Comparison of ENCODE assay signal across 1 cellular context in genomic region chr18:22467760-22468553, GRCh38.
TF ChIP-seq lines count a peak whose summit lies in the region.

No MANE protein-coding gene starts in this region.

TF ChIP-seq in K562, 482 proteins besides CTCF, POLR2A, EP300 and RAD21 (continued from another document and continues in another):
- TF ChIP-seq VEZF1 (CRISPR knock-in tag; IDR thresholded peaks at IDR 0.05) (peak; percentile 36; the same call in 1 of the 2 replicates), ZNF696 (CRISPR knock-in tag; conservative IDR thresholded peaks at IDR 0.05) (no peak), SNAPC5 (CRISPR knock-in tag; IDR thresholded peaks at IDR 0.05) (no peak), ARID2 (IDR thresholded peaks at IDR 0.05) (no peak), AFF1 (IDR thresholded peaks at IDR 0.05; ENCODE audit: low read depth in 1 of 2, partially characterized antibody in 2 of 2) (peak in 1 of 2 experiments; percentile 65), KLF13 (tag; IDR thresholded peaks at IDR 0.05; ENCODE audit: borderline replicate concordance, low read depth) (0 out of 2 replicates have a peak, but pooled peaks have one; percentile 58), ERF (CRISPR knock-in tag; IDR thresholded peaks at IDR 0.05) (peak; percentile 85), ZKSCAN1 (IDR thresholded peaks at IDR 0.05; ENCODE audit: low read depth, low read length) (peak; percentile 81; the same call in 1 of the 2 replicates), ZNF197 (CRISPR knock-in tag; IDR thresholded peaks at IDR 0.05; ENCODE audit: low read depth) (peak; percentile 92), MXD1 (CRISPR knock-in tag; IDR thresholded peaks at IDR 0.05; ENCODE audit: borderline replicate concordance, poor library complexity, severe bottlenecking) (peak; percentile 14), CCAR2 (IDR thresholded peaks at IDR 0.05; ENCODE audit: low read depth, low read length) (no peak), ZNF586 (CRISPR knock-in tag; conservative IDR thresholded peaks at IDR 0.05) (0 out of 2 replicates have a peak, but pooled peaks have one; percentile 50), NFRKB (IDR thresholded peaks at IDR 0.05; ENCODE audit: low read depth) (peak; percentile 80; the same call in 1 of the 2 replicates), HIVEP1 (CRISPR knock-in tag; IDR thresholded peaks at IDR 0.05) (peak; percentile 77; the same call in 1 of the 2 replicates), NR4A1 (CRISPR knock-in tag; IDR thresholded peaks at IDR 0.05) (no peak), NR4A1 (tag; IDR thresholded peaks at IDR 0.05) (peak; percentile 95), DMBX1 (CRISPR knock-in tag; IDR thresholded peaks at IDR 0.05; ENCODE audit: borderline replicate concordance) (peak; percentile 98), ZNF217 (CRISPR knock-in tag; IDR thresholded peaks at IDR 0.05) (no peak), HMG20B (CRISPR knock-in tag; IDR thresholded peaks at IDR 0.05) (no peak; the same call in 1 of the 2 replicates), TEAD1 (CRISPR knock-in tag; IDR thresholded peaks at IDR 0.05) (peak; percentile 40 to 85; a peak in 3 of 4 replicates), CHD4 (IDR thresholded peaks at IDR 0.05; ENCODE audit: insufficient read depth, insufficient replicate concordance, low read depth, low read length, poor library complexity, severe bottlenecking) (no peak), POLR2H (tag; IDR thresholded peaks at IDR 0.05; ENCODE audit: low read depth) (peak; percentile 66; the same call in 1 of the 2 replicates), SMAD3 (CRISPR knock-in tag; conservative IDR thresholded peaks at IDR 0.05) (peak; percentile 95), ILK (tag; IDR thresholded peaks at IDR 0.05; ENCODE audit: borderline replicate concordance, low read depth) (peak; percentile 83; the same call in 1 of the 2 replicates), NCOA6 (IDR thresholded peaks at IDR 0.05) (no peak), PTRF (tag; IDR thresholded peaks at IDR 0.05) (peak; percentile 86), ATF6 (CRISPR knock-in tag; IDR thresholded peaks at IDR 0.05) (0 out of 2 replicates have a peak, but pooled peaks have one; percentile 61), MYC (IDR thresholded peaks at IDR 0.05; ENCODE audit: low read depth, low read length) (peak; percentile 83), MYC (CRISPR knock-in tag; IDR thresholded peaks at IDR 0.05; ENCODE audit: borderline replicate concordance, low read depth) (peak; percentile 64; the same call in 1 of the 2 replicates), ELF2 (CRISPR knock-in tag; IDR thresholded peaks at IDR 0.05) (no peak; the same call in 1 of the 2 replicates), HSF4 (CRISPR knock-in tag; IDR thresholded peaks at IDR 0.05; ENCODE audit: borderline replicate concordance) (peak; percentile 91), ZNF12 (CRISPR knock-in tag; IDR thresholded peaks at IDR 0.05) (no peak), ZBTB33 (CRISPR knock-in tag; IDR thresholded peaks at IDR 0.05) (no peak)
- TF ChIP-seq, protein P1, sequence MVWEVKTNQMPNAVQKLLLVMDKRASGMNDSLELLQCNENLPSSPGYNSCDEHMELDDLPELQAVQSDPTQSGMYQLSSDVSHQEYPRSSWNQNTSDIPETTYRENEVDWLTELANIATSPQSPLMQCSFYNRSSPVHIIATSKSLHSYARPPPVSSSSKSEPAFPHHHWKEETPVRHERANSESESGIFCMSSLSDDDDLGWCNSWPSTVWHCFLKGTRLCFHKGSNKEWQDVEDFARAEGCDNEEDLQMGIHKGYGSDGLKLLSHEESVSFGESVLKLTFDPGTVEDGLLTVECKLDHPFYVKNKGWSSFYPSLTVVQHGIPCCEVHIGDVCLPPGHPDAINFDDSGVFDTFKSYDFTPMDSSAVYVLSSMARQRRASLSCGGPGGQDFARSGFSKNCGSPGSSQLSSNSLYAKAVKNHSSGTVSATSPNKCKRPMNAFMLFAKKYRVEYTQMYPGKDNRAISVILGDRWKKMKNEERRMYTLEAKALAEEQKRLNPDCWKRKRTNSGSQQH (CRISPR knock-in tag; IDR thresholded peaks at IDR 0.05), result peak; percentile 48; the same call in 1 of the 2 replicates
- TF ChIP-seq, protein P2, sequence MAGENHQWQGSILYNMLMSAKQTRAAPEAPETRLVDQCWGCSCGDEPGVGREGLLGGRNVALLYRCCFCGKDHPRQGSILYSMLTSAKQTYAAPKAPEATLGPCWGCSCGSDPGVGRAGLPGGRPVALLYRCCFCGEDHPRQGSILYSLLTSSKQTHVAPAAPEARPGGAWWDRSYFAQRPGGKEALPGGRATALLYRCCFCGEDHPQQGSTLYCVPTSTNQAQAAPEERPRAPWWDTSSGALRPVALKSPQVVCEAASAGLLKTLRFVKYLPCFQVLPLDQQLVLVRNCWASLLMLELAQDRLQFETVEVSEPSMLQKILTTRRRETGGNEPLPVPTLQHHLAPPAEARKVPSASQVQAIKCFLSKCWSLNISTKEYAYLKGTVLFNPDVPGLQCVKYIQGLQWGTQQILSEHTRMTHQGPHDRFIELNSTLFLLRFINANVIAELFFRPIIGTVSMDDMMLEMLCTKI (IDR thresholded peaks at IDR 0.05; ENCODE audit: partially characterized antibody), result no peak
- TF ChIP-seq, protein P3, sequence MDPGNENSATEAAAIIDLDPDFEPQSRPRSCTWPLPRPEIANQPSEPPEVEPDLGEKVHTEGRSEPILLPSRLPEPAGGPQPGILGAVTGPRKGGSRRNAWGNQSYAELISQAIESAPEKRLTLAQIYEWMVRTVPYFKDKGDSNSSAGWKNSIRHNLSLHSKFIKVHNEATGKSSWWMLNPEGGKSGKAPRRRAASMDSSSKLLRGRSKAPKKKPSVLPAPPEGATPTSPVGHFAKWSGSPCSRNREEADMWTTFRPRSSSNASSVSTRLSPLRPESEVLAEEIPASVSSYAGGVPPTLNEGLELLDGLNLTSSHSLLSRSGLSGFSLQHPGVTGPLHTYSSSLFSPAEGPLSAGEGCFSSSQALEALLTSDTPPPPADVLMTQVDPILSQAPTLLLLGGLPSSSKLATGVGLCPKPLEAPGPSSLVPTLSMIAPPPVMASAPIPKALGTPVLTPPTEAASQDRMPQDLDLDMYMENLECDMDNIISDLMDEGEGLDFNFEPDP (CRISPR knock-in tag; IDR thresholded peaks at IDR 0.05), result peak; percentile 87
- TF ChIP-seq, protein P4, sequence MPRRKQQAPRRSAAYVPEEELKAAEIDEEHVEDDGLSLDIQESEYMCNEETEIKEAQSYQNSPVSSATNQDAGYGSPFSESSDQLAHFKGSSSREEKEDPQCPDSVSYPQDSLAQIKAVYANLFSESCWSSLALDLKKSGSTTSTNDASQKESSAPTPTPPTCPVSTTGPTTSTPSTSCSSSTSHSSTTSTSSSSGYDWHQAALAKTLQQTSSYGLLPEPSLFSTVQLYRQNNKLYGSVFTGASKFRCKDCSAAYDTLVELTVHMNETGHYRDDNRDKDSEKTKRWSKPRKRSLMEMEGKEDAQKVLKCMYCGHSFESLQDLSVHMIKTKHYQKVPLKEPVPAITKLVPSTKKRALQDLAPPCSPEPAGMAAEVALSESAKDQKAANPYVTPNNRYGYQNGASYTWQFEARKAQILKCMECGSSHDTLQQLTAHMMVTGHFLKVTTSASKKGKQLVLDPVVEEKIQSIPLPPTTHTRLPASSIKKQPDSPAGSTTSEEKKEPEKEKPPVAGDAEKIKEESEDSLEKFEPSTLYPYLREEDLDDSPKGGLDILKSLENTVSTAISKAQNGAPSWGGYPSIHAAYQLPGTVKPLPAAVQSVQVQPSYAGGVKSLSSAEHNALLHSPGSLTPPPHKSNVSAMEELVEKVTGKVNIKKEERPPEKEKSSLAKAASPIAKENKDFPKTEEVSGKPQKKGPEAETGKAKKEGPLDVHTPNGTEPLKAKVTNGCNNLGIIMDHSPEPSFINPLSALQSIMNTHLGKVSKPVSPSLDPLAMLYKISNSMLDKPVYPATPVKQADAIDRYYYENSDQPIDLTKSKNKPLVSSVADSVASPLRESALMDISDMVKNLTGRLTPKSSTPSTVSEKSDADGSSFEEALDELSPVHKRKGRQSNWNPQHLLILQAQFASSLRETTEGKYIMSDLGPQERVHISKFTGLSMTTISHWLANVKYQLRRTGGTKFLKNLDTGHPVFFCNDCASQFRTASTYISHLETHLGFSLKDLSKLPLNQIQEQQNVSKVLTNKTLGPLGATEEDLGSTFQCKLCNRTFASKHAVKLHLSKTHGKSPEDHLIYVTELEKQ (CRISPR knock-in tag; IDR thresholded peaks at IDR 0.05), result peak; percentile 89
- TF ChIP-seq, protein P5, sequence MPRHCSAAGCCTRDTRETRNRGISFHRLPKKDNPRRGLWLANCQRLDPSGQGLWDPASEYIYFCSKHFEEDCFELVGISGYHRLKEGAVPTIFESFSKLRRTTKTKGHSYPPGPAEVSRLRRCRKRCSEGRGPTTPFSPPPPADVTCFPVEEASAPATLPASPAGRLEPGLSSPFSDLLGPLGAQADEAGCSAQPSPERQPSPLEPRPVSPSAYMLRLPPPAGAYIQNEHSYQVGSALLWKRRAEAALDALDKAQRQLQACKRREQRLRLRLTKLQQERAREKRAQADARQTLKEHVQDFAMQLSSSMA (CRISPR knock-in tag; IDR thresholded peaks at IDR 0.05), result 0 out of 2 replicates have a peak, but pooled peaks have one; percentile 43
- TF ChIP-seq, protein P6, sequence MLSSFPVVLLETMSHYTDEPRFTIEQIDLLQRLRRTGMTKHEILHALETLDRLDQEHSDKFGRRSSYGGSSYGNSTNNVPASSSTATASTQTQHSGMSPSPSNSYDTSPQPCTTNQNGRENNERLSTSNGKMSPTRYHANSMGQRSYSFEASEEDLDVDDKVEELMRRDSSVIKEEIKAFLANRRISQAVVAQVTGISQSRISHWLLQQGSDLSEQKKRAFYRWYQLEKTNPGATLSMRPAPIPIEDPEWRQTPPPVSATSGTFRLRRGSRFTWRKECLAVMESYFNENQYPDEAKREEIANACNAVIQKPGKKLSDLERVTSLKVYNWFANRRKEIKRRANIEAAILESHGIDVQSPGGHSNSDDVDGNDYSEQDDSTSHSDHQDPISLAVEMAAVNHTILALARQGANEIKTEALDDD (IDR thresholded peaks at IDR 0.05), result peak; percentile 43; the same call in 1 of the 2 replicates
